15 cellular contexts compared by ENCODE assay signal in the genomic region with DNA sequence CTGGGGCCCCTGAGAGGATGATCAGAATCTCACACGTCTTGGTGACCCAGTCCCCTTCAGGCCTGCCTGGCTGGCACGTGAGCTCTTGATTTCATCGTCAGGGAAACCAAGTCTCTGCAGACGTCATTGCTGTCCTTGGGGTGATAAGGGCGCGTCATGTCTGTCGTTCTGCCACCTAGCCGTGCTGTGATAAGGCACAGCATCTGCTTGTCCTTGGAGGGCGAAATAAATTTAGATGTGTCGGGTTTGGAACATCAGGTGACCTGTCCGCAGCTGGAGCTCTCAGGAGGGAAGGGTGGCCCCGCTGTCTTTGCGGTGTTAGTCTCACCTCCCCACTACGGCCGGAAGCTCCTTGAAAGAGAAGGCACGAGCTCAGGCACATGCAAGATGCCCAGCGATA.
"Had no signal": no experiment of that assay in that cellular context is flagged by ENCODE, and none has a peak within 500 bp of the region (broad histone marks: within the 10 kb centered on the region; RNA-seq: fewer than 3 reads in every experiment).

No MANE protein-coding gene starts in this region.

- H3K27ac ChIP-seq: neutrophil, SJSA1, thoracic aorta had no signal

- H3K27me3 ChIP-seq: neutrophil, right lobe of liver, SJSA1 had no signal

- H3K36me3 ChIP-seq: neutrophil, right lobe of liver, SJSA1, thoracic aorta had no signal

- H3K9me3 ChIP-seq: neutrophil, right lobe of liver, SJSA1, thoracic aorta had no signal

- ATAC-seq: activated naive CD8-positive, alpha-beta T cell treated with anti-CD3 and anti-CD28 coated beads, Interleukin-2, amount 50 U/mL, for 24 hours; left colon; stimulated activated naive CD8-positive, alpha-beta T cell treated with anti-CD3 and anti-CD28 coated beads, Interleukin-15, amount 100 ng/mL, for 72 hours had no signal

- DNase-seq: activated CD4-positive, alpha-beta T cell treated with anti-CD3 and anti-CD28 coated beads, Interleukin-2, amount 10 ng/mL, durations not matched to agents 24 days and 14 days; activated naive CD4-positive, alpha-beta T cell treated with Interleukin-2 at 50 U/mL for 16 hours; activated naive CD8-positive, alpha-beta T cell treated with anti-CD3 and anti-CD28 coated beads, Interleukin-2, amount 50 U/mL, for 24 hours; caudate nucleus; cortex of kidney; glutamatergic neuron; left colon; right lobe of liver; stimulated activated CD4-positive, alpha-beta T cell treated with anti-CD3 and anti-CD28 coated beads, Interleukin-12 subunit alpha, Interleukin-12 subunit beta, amount 100 ng/mL, for 4 hours; stimulated activated CD4-positive, alpha-beta T cell treated with anti-CD3 and anti-CD28 coated beads, Interleukin-2, amount 100 ng/mL, for 48 hours; stimulated activated naive CD8-positive, alpha-beta T cell treated with anti-CD3 and anti-CD28 coated beads, Interleukin-15, amount 100 ng/mL, for 72 hours; T1000 had no signal

- H3K4me3 ChIP-seq: right lobe of liver, SJSA1, thoracic aorta had no signal
